8 cellular contexts compared by ENCODE assay signal in the genomic region with DNA sequence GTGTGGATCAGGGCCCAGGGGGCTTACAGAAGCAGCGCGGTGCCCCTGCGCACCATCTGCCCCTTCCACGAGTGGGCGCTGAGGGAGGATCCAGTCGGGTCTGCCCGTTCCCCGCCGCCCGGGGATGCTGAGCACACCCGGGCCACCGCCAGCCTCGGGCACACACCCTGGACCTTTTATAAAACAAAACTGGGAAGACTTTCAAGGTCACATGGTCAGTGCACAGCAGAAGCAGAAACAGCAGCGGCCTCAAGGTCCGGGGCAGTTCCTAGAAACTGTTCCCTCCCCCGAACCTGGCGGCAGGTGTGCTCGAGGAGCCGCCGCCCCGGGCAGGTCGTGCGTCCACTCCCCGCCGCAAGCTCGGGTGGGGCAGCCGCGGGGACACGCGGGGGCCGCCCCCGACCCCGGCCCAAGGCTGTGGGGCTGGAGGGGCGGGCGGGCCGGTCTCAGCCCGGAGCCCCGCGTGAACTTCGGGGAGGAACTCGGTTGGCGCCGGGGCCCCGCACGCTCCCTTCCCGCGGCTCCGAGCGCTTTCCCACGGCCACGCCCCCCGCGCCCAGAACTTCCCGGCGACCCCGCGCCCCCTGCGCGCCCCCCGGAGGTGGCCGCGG. TPM values are rescaled to one million over a fixed set of nuclear protein-coding genes. Genes with fewer than 3 reads are reported as not detected.
DNase-seq lines count a peak whose midpoint lies in the region; ATAC-seq, FAIRE-seq and TF ChIP-seq lines count a peak whose summit lies in the region.

No MANE protein-coding gene starts in this region.

- H3K4me3 ChIP-seq in CD8-positive, alpha-beta memory T cell (ENCODE audit: low read length), result no peak overlapping the region
- H3K4me3 ChIP-seq in cardiac muscle cell, result peak overlapping the region; percentile 59

- H3K9me3 Mint-ChIP-seq in CD8-positive, alpha-beta memory T cell, result no peaks in the 10 kb centered on the region
- H3K9me3 Mint-ChIP-seq in activated naive CD4-positive, alpha-beta T cell treated with anti-CD3 and anti-CD28 coated beads, Interleukin-2, amount 10 ng/mL, durations not matched to agents 7 days and 5 days, result no peaks in the 10 kb centered on the region
- H3K9me3 Mint-ChIP-seq in osteocyte (ENCODE audit: unreplicated experiment), result no peaks in the 10 kb centered on the region

- H3K36me3 Mint-ChIP-seq in CD8-positive, alpha-beta memory T cell, result peaks cover 0 to 2% (median 0%) of the 10 kb centered on the region in 3 donors
- no peaks in the 10 kb centered on the region for H3K36me3 Mint-ChIP-seq in activated naive CD4-positive, alpha-beta T cell treated with anti-CD3 and anti-CD28 coated beads, Interleukin-2, amount 10 ng/mL, durations not matched to agents 7 days and 5 days
- H3K36me3 Mint-ChIP-seq in osteocyte (ENCODE audit: unreplicated experiment), result peaks cover 2% of the 10 kb centered on the region

- ATAC-seq in HG03521 (IDR thresholded peaks at IDR 0.05; ENCODE audit: unreplicated experiment), result no peak
- no peak for ATAC-seq in GM21786 (IDR thresholded peaks at IDR 0.05; ENCODE audit: unreplicated experiment)

- peaks cover 5 to 24% (median 9%) of the 10 kb centered on the region in 3 donors for H3K4me1 Mint-ChIP-seq in CD8-positive, alpha-beta memory T cell
- H3K4me1 Mint-ChIP-seq in activated naive CD4-positive, alpha-beta T cell treated with anti-CD3 and anti-CD28 coated beads, Interleukin-2, amount 10 ng/mL, durations not matched to agents 7 days and 5 days, result peaks cover 8% of the 10 kb centered on the region
- peaks cover 10% of the 10 kb centered on the region for H3K4me1 Mint-ChIP-seq in osteocyte (ENCODE audit: unreplicated experiment)

- DNase-seq in CD8-positive, alpha-beta memory T cell, result peak in 2 of 5 donors; percentile 8 to 46
- peak; percentile 22 for DNase-seq in HTR-8/SVneo (ENCODE audit: insufficient read length, low spot score)
- DNase-seq in activated naive CD4-positive, alpha-beta T cell treated with anti-CD3 and anti-CD28 coated beads, Interleukin-2, amount 10 ng/mL, durations not matched to agents 7 days and 5 days, result no peak
- peak; percentile 20 to 68 for DNase-seq in cardiac muscle cell (ENCODE audit: low read depth in 1 of 2, low spot score in 1 of 2)
- DNase-seq in osteocyte (ENCODE audit: extremely low spot score, unreplicated experiment), result no peak
- no peak for DNase-seq in DMS153 treated with DMSO at 0.1 percent for 48 hours (lab: John Stamatoyannopoulos, UW; ENCODE audit: unreplicated experiment)

- peak; percentile 23 for TF ChIP-seq CTCF in cardiac muscle cell (IDR thresholded peaks at IDR 0.05; ENCODE audit: low read depth, low read length)
- peak; percentile 42 for TF ChIP-seq CTCF in osteocyte (IDR thresholded peaks at IDR 0.05)

- H3K27ac ChIP-seq in CD8-positive, alpha-beta memory T cell (ENCODE audit: low read depth, low read length), result no peak overlapping the region
- H3K27ac ChIP-seq in cardiac muscle cell, result peak overlapping the region; percentile 74

- H3K27me3 Mint-ChIP-seq in CD8-positive, alpha-beta memory T cell, result peaks cover 46 to 54% of the 10 kb centered on the region in 2 donors
- H3K27me3 Mint-ChIP-seq in activated naive CD4-positive, alpha-beta T cell treated with anti-CD3 and anti-CD28 coated beads, Interleukin-2, amount 10 ng/mL, durations not matched to agents 7 days and 5 days, result peaks cover 80% of the 10 kb centered on the region
- H3K27me3 Mint-ChIP-seq in osteocyte (ENCODE audit: unreplicated experiment), result no peaks in the 10 kb centered on the region

- H3K4me1 ChIP-seq in CD8-positive, alpha-beta memory T cell (ENCODE audit: insufficient read depth, low read length), result peaks cover 13% of the 10 kb centered on the region
- H3K4me1 ChIP-seq in cardiac muscle cell (ENCODE audit: low read depth), result peaks cover 13% of the 10 kb centered on the region

- H3K36me3 ChIP-seq in CD8-positive, alpha-beta memory T cell (ENCODE audit: insufficient read depth, low read length), result no peaks in the 10 kb centered on the region
- H3K36me3 ChIP-seq in cardiac muscle cell, result peaks cover 5% of the 10 kb centered on the region

- H3K27ac Mint-ChIP-seq in CD8-positive, alpha-beta memory T cell, result peak overlapping the region in 3 of 8 donors; percentile 10 to 83 (median 68)
- no peak overlapping the region for H3K27ac Mint-ChIP-seq in activated naive CD4-positive, alpha-beta T cell treated with anti-CD3 and anti-CD28 coated beads, Interleukin-2, amount 10 ng/mL, durations not matched to agents 7 days and 5 days
- peak overlapping the region; percentile 78 for H3K27ac Mint-ChIP-seq in osteocyte (ENCODE audit: unreplicated experiment)

- peaks cover 20% of the 10 kb centered on the region for H3K27me3 ChIP-seq in CD8-positive, alpha-beta memory T cell (ENCODE audit: insufficient read depth, low read length, poor library complexity, severe bottlenecking)
- H3K27me3 ChIP-seq in cardiac muscle cell, result no peaks in the 10 kb centered on the region

- no peaks in the 10 kb centered on the region for H3K9me3 ChIP-seq in CD8-positive, alpha-beta memory T cell (ENCODE audit: low read length)
- H3K9me3 ChIP-seq in cardiac muscle cell (ENCODE audit: low read depth), result no peaks in the 10 kb centered on the region

- CTCF ChIA-PET in CD8-positive, alpha-beta memory T cell (lab: Charles Lee), result no interaction called here
- CTCF ChIA-PET in activated naive CD4-positive, alpha-beta T cell treated with anti-CD3 and anti-CD28 coated beads, Interleukin-2, amount 10 ng/mL, durations not matched to agents 7 days and 5 days (lab: Charles Lee), result no interaction called here

- FAIRE-seq in HTR-8/SVneo (lab: Jason Lieb, UNC), result no peak

- POLR2A ChIA-PET in CD8-positive, alpha-beta memory T cell (lab: Charles Lee), result no interaction called here

- H3K4me3 Mint-ChIP-seq in CD8-positive, alpha-beta memory T cell, result peak overlapping the region; percentile 77 to 90 (median 86)
- peak overlapping the region; percentile 67 for H3K4me3 Mint-ChIP-seq in activated naive CD4-positive, alpha-beta T cell treated with anti-CD3 and anti-CD28 coated beads, Interleukin-2, amount 10 ng/mL, durations not matched to agents 7 days and 5 days
- peak overlapping the region; percentile 88 for H3K4me3 Mint-ChIP-seq in osteocyte (ENCODE audit: unreplicated experiment)

RNA-seq across cellular contexts. Expression of a gene that starts 0.6 kb away (rescaled TPM):
- under 1 TPM; 0.59 to 0.84 TPM for total RNA-seq in CD8-positive, alpha-beta memory T cell
- 0.47 TPM for polyA plus RNA-seq in CD8-positive, alpha-beta memory T cell
- total RNA-seq in cardiac muscle cell, result 43.1 and 62.2 TPM in 2 replicates
- polyA plus RNA-seq in cardiac muscle cell, result 25.9 and 33.7 TPM in 2 replicates
- total RNA-seq in osteocyte, result 19.5 and 21.1 TPM in 2 replicates

RNA-seq across cellular contexts. Expression of a gene that starts 21.5 kb away (rescaled TPM):
- total RNA-seq in CD8-positive, alpha-beta memory T cell, result 10 to 100 TPM; 66.7 to 71.0 TPM
- 50.9 TPM for polyA plus RNA-seq in CD8-positive, alpha-beta memory T cell
- 64.7 and 76.2 TPM in 2 replicates for total RNA-seq in cardiac muscle cell
- 79.9 and 103 TPM in 2 replicates for polyA plus RNA-seq in cardiac muscle cell
- total RNA-seq in osteocyte, result 33.4 and 35.6 TPM in 2 replicates

RNA-seq across cellular contexts. Expression of a gene that starts 42.3 kb away (rescaled TPM):
- not detected for total RNA-seq in CD8-positive, alpha-beta memory T cell
- polyA plus RNA-seq in CD8-positive, alpha-beta memory T cell, result not detected
- not detected in 2 replicates for total RNA-seq in cardiac muscle cell
- 0.37 and 1.2 TPM in 2 replicates for polyA plus RNA-seq in cardiac muscle cell
- total RNA-seq in osteocyte, result not detected in 2 replicates

Comparison
In these comparisons a context has a peak if more than half of its experiments do, and no peak if none do; other contexts are left out.
1. DNase-seq: peak in HTR-8/SVneo (single experiment) and cardiac muscle cell (2 of 2); none in activated naive CD4-positive, alpha-beta T cell treated with anti-CD3 and anti-CD28 coated beads, Interleukin-2, amount 10 ng/mL, durations not matched to agents 7 days and 5 days (single experiment), osteocyte (single experiment) and DMS153 treated with DMSO at 0.1 percent for 48 hours (single experiment).
2. RNA of a gene that starts 0.6 kb away (total RNA-seq): 43.1 to 62.2 TPM in cardiac muscle cell and 19.5 to 21.1 TPM in osteocyte; 0.59 to 0.84 TPM in CD8-positive, alpha-beta memory T cell; every median in the first group is over 10 times any median in the second.
3. Peak in every context shown above with its lines, with median percentiles within 50 percentile points of each other: H3K4me3 Mint-ChIP-seq.